Comparison of ENCODE assay signal across 24 cellular contexts in genomic region chr6:36371231-36371630, GRCh38. TPM values are rescaled to one million over a fixed set of nuclear protein-coding genes. Genes with fewer than 3 reads are reported as not detected.
A peak's percentile ranks its signal among the peaks of the same experiment; 100 is the strongest.
DNase-seq lines count a peak whose midpoint lies in the region; ATAC-seq lines count a peak whose summit lies in the region.
"Had no signal": no experiment of that assay in that cellular context is flagged by ENCODE, and none has a peak within 500 bp of the region (broad histone marks: within the 10 kb centered on the region; RNA-seq: fewer than 3 reads in every experiment).

No MANE protein-coding gene starts in this region.

- H3K4me1 ChIP-seq in neuronal stem cell (ENCODE audit: control insufficient read depth in 2 of 2, insufficient read depth in 1 of 2, low read depth in 1 of 2, low read length in 2 of 2) = no peaks in the 10 kb centered on the region
- H3K4me1 ChIP-seq: A549 had no signal

- H3K27ac ChIP-seq in neuronal stem cell (replicated peaks; ENCODE audit: low read length) = no peak overlapping the region
- H3K27ac ChIP-seq: 22Rv1; A549; BLaER1 treated with 17β-estradiol and CSF1 and Interleukin-3, amounts not matched to agents 10 nM and 100 nM; C4-2B had no signal

- no peak overlapping the region for H3K23ac ChIP-seq in neuronal stem cell (ENCODE audit: low read depth, low read length, poor library complexity)

- no peak overlapping the region for H2AFZ ChIP-seq in neuronal stem cell (ENCODE audit: low read length)

- no CpG with 5 or more reads among the region's 9 CpGs for WGBS in neuronal stem cell (ENCODE audit: extremely low coverage in 2 of 2, insufficient read length in 2 of 2, insufficient replicate concordance in 1 of 2), 2 donors

- intact Hi-C loops in Right ventricle myocardium superior (cut with DNase I) = no loop called here

- H3K9me3 ChIP-seq in neuronal stem cell (replicated peaks in 1 of 2; ENCODE audit: control insufficient read depth in 2 of 2, insufficient read depth in 1 of 2, low read depth in 1 of 2, low read length in 2 of 2) = no peaks in the 10 kb centered on the region
- H3K9me3 ChIP-seq: A549; BLaER1 treated with 17β-estradiol and CSF1 and Interleukin-3, amounts not matched to agents 10 nM and 100 nM had no signal

- H2BK120ac ChIP-seq in neuronal stem cell (ENCODE audit: low read depth, low read length) = no peak overlapping the region

- H2BK12ac ChIP-seq in neuronal stem cell (ENCODE audit: low read length) = no peak overlapping the region

- no peak overlapping the region for H3K9ac ChIP-seq in neuronal stem cell (ENCODE audit: low read depth, low read length, poor library complexity)
- H3K9ac ChIP-seq: BLaER1 treated with 17β-estradiol and CSF1 and Interleukin-3, amounts not matched to agents 10 nM and 100 nM had no signal

- H3K4me2 ChIP-seq in neuronal stem cell (ENCODE audit: insufficient read depth, low read length, poor library complexity, severe bottlenecking) = no peak overlapping the region
- H3K4me2 ChIP-seq: A549; BLaER1 treated with 17β-estradiol and CSF1 and Interleukin-3, amounts not matched to agents 10 nM and 100 nM had no signal

- H3K4me3 ChIP-seq in neuronal stem cell (ENCODE audit: low read length in 2 of 2) = no peak overlapping the region
- H3K4me3 ChIP-seq: A549; BLaER1 treated with 17β-estradiol and CSF1 and Interleukin-3, amounts not matched to agents 10 nM and 100 nM; GM12878 had no signal

- H3K14ac ChIP-seq in neuronal stem cell (ENCODE audit: low read length) = no peak overlapping the region

- peaks cover 0 to 38% (median 0%) of the 10 kb centered on the region in 3 experiments for H3K27me3 ChIP-seq in neuronal stem cell (ENCODE audit: control insufficient read depth in 3 of 3, insufficient read depth in 3 of 3, low read depth in 1 of 3, low read length in 3 of 3)
- H3K27me3 ChIP-seq: BLaER1 treated with 17β-estradiol and CSF1 and Interleukin-3, amounts not matched to agents 10 nM and 100 nM had no signal

- no peak overlapping the region for H4K91ac ChIP-seq in neuronal stem cell (ENCODE audit: low read depth, low read length, poor library complexity)

- H2BK15ac ChIP-seq in neuronal stem cell (ENCODE audit: low read length) = peak overlapping the region; percentile 72

- ATAC-seq in Right ventricle myocardium superior (ENCODE audit: poor library complexity) = no peak
- no peak for ATAC-seq in GM21528 (IDR thresholded peaks at IDR 0.05; ENCODE audit: low FRiP score, unreplicated experiment)
- ATAC-seq: A549; CD8-positive, alpha-beta T cell; GM12878 had no signal

- no peak overlapping the region for H2BK5ac ChIP-seq in neuronal stem cell (ENCODE audit: low read length)

- peak overlapping the region; percentile 48 for H2AK5ac ChIP-seq in neuronal stem cell (ENCODE audit: low read depth, low read length)

- peak; percentile 49 for DNase-seq in activated effector memory CD4-positive, alpha-beta T cell treated with anti-CD3 and anti-CD28 coated beads, Interleukin-2, amount 50 U/mL, for 16 hours
- no peak for DNase-seq in activated effector memory CD4-positive, alpha-beta T cell treated with Interleukin-2 at 50 U/mL for 16 hours
- no peak for DNase-seq in neuronal stem cell (ENCODE audit: low spot score)
- DNase-seq in Right ventricle myocardium superior = no peak
- DNase-seq: AML-193; CD4-positive, alpha-beta T cell; CD8-positive, alpha-beta T cell; DMS 273 treated with DMSO at 0.1 percent for 48 hours; DMS153; DMS53; DMS79; DND-41; EL; GDM1 had no signal

- no peaks in the 10 kb centered on the region for H3K36me3 ChIP-seq in neuronal stem cell (replicated peaks in 1 of 2; ENCODE audit: control insufficient read depth in 2 of 2, insufficient read depth in 2 of 2, low read length in 2 of 2)
- H3K36me3 ChIP-seq: BLaER1 treated with 17β-estradiol and CSF1 and Interleukin-3, amounts not matched to agents 10 nM and 100 nM had no signal

- peak overlapping the region; percentile 50 for H3K18ac ChIP-seq in neuronal stem cell (ENCODE audit: low read length)

- H4K8ac ChIP-seq in neuronal stem cell (ENCODE audit: low read depth, low read length) = no peak overlapping the region

- H3K4ac ChIP-seq in neuronal stem cell (ENCODE audit: low read length) = no peak overlapping the region

- no peaks in the 10 kb centered on the region for H3K79me1 ChIP-seq in neuronal stem cell (ENCODE audit: low read depth, low read length)

RNA-seq across cellular contexts. Expression of gene ETV7, which starts 16.2 kb away (rescaled TPM):
- 0.24 TPM for polyA plus RNA-seq in neuronal stem cell (2013, experiment 1 of 2)
- polyA plus RNA-seq in neuronal stem cell (2013, experiment 2 of 2) = 0.25 TPM
- total RNA-seq in Right ventricle myocardium superior = not detected
- total RNA-seq: A172 had no signal

RNA-seq across cellular contexts. Expression of gene BNIP5, which starts 34.5 kb away (rescaled TPM):
- 0.01 TPM for polyA plus RNA-seq in neuronal stem cell (2013, experiment 1 of 2)
- polyA plus RNA-seq in neuronal stem cell (2013, experiment 2 of 2) = 0.03 TPM
- total RNA-seq in Right ventricle myocardium superior = not detected
- total RNA-seq: A172; CD4-positive, alpha-beta T cell; CD8-positive, alpha-beta T cell; Daoy; G401 had no signal
- polyA plus RNA-seq: A549, BJ had no signal
